Comparison of ENCODE assay signal across 15 cellular contexts in genomic region chr12:105275997-105276760, GRCh38. TPM values are rescaled to one million over a fixed set of nuclear protein-coding genes. Genes with fewer than 3 reads are reported as not detected.
DNase-seq lines count a peak whose midpoint lies in the region; ATAC-seq and TF ChIP-seq lines count a peak whose summit lies in the region.
"Had no signal": no experiment of that assay in that cellular context is flagged by ENCODE, and none has a peak within 500 bp of the region (broad histone marks: within the 10 kb centered on the region; RNA-seq: fewer than 3 reads in every experiment).

No MANE protein-coding gene starts in this region.

- H3K4me1 Mint-ChIP-seq in T-helper 17 cell (peaks cover 3% of the 10 kb centered on the region), progenitor cell of endocrine pancreas (ENCODE audit: low read depth) (peaks cover 37% of the 10 kb centered on the region)
- H3K4me1 Mint-ChIP-seq: activated naive CD8-positive, alpha-beta T cell treated with anti-CD3 and anti-CD28 coated beads, Interleukin-2, amount 50 U/mL, for 24 hours; stimulated activated naive CD8-positive, alpha-beta T cell treated with anti-CD3 and anti-CD28 coated beads, Interleukin-15, amount 100 ng/mL, for 72 hours; T-cell had no signal

- TF ChIP-seq CTCF in progenitor cell of endocrine pancreas (IDR thresholded peaks at IDR 0.05; ENCODE audit: unreplicated experiment): no peak

- no peaks in the 10 kb centered on the region for H3K27me3 Mint-ChIP-seq in T-helper 17 cell
- H3K27me3 Mint-ChIP-seq in progenitor cell of endocrine pancreas: no peaks in the 10 kb centered on the region
- H3K27me3 Mint-ChIP-seq: stimulated activated naive CD8-positive, alpha-beta T cell treated with anti-CD3 and anti-CD28 coated beads, Interleukin-15, amount 100 ng/mL, for 72 hours; T-cell had no signal

- DNase-seq in NCI-H748 (lab: John Stamatoyannopoulos, UW; ENCODE audit: unreplicated experiment) (peak; percentile 28), NCI-H748 treated with DMSO at 0.1 percent for 48 hours (lab: John Stamatoyannopoulos, UW) (no peak), NCI-H1930 (lab: John Stamatoyannopoulos, UW) (peak; percentile 50 to 67), T-helper 17 cell (no peak), progenitor cell of endocrine pancreas (ENCODE audit: low spot score, unreplicated experiment) (no peak)
- DNase-seq: activated naive CD8-positive, alpha-beta T cell treated with anti-CD3 and anti-CD28 coated beads, Interleukin-2, amount 50 U/mL, for 24 hours; activated T-cell treated with anti-CD3 and anti-CD28 coated beads for 4 hours; COR-L47; kidney; pancreas; stimulated activated naive CD8-positive, alpha-beta T cell treated with anti-CD3 and anti-CD28 coated beads, Interleukin-15, amount 100 ng/mL, for 72 hours; T-cell had no signal

- H3K9me3 ChIP-seq in T-helper 17 cell (ENCODE audit: control insufficient read depth, low read length, poor library complexity, severe bottlenecking): no peaks in the 10 kb centered on the region
- H3K9me3 ChIP-seq: pancreas had no signal

- peak overlapping the region; percentile 11 for H3K27ac Mint-ChIP-seq in T-helper 17 cell
- peak overlapping the region; percentile 39 for H3K27ac Mint-ChIP-seq in progenitor cell of endocrine pancreas
- H3K27ac Mint-ChIP-seq: activated naive CD8-positive, alpha-beta T cell treated with anti-CD3 and anti-CD28 coated beads, Interleukin-2, amount 50 U/mL, for 24 hours; stimulated activated naive CD8-positive, alpha-beta T cell treated with anti-CD3 and anti-CD28 coated beads, Interleukin-15, amount 100 ng/mL, for 72 hours; T-cell had no signal

- H3K36me3 Mint-ChIP-seq in T-helper 17 cell (ENCODE audit: low read depth): no peaks in the 10 kb centered on the region
- H3K36me3 Mint-ChIP-seq in progenitor cell of endocrine pancreas (ENCODE audit: insufficient read depth): no peaks in the 10 kb centered on the region
- H3K36me3 Mint-ChIP-seq: T-cell had no signal

- H3K9me3 Mint-ChIP-seq in progenitor cell of endocrine pancreas (ENCODE audit: low read depth): peaks cover 5% of the 10 kb centered on the region
- H3K9me3 Mint-ChIP-seq: activated naive CD8-positive, alpha-beta T cell treated with anti-CD3 and anti-CD28 coated beads, Interleukin-2, amount 50 U/mL, for 24 hours; stimulated activated naive CD8-positive, alpha-beta T cell treated with anti-CD3 and anti-CD28 coated beads, Interleukin-15, amount 100 ng/mL, for 72 hours; T-cell had no signal

- no peak overlapping the region for H3K4me3 Mint-ChIP-seq in T-helper 17 cell
- H3K4me3 Mint-ChIP-seq in progenitor cell of endocrine pancreas (ENCODE audit: low read depth): no peak overlapping the region
- H3K4me3 Mint-ChIP-seq: activated naive CD8-positive, alpha-beta T cell treated with anti-CD3 and anti-CD28 coated beads, Interleukin-2, amount 50 U/mL, for 24 hours; stimulated activated naive CD8-positive, alpha-beta T cell treated with anti-CD3 and anti-CD28 coated beads, Interleukin-15, amount 100 ng/mL, for 72 hours; T-cell had no signal

- no peak for ATAC-seq in T-helper 17 cell
- ATAC-seq in GM19452 (IDR thresholded peaks at IDR 0.05; ENCODE audit: unreplicated experiment): no peak
- no peak for ATAC-seq in HG03432 (IDR thresholded peaks at IDR 0.05; ENCODE audit: unreplicated experiment)
- no peak for ATAC-seq in HG03025 (IDR thresholded peaks at IDR 0.05; ENCODE audit: low FRiP score, unreplicated experiment)
- ATAC-seq: activated naive CD8-positive, alpha-beta T cell treated with anti-CD3 and anti-CD28 coated beads, Interleukin-2, amount 50 U/mL, for 24 hours; pancreas; stimulated activated naive CD8-positive, alpha-beta T cell treated with anti-CD3 and anti-CD28 coated beads, Interleukin-15, amount 100 ng/mL, for 72 hours; T-cell had no signal

RNA-seq across cellular contexts. Expression of gene APPL2, which starts 40.2 kb away (rescaled TPM):
- 10 to 100 TPM; 39.1 to 44.2 TPM for total RNA-seq in T-helper 17 cell
- 158 and 159 TPM in 2 replicates for total RNA-seq in progenitor cell of endocrine pancreas

RNA-seq across cellular contexts. Expression of gene C12orf75, which starts 54.3 kb away (rescaled TPM):
- total RNA-seq in T-helper 17 cell: 10 to 100 TPM; 33.2 to 41.3 TPM
- total RNA-seq in progenitor cell of endocrine pancreas: 228 and 231 TPM in 2 replicates

Comparison
In these comparisons a context has a peak if more than half of its experiments do, and no peak if none do; other contexts are left out.
1. DNase-seq: peak in NCI-H748 (single experiment) and NCI-H1930 (2 of 2); none in NCI-H748 treated with DMSO at 0.1 percent for 48 hours (single experiment), T-helper 17 cell (0 of 3) and progenitor cell of endocrine pancreas (single experiment).